In the genomic region with DNA sequence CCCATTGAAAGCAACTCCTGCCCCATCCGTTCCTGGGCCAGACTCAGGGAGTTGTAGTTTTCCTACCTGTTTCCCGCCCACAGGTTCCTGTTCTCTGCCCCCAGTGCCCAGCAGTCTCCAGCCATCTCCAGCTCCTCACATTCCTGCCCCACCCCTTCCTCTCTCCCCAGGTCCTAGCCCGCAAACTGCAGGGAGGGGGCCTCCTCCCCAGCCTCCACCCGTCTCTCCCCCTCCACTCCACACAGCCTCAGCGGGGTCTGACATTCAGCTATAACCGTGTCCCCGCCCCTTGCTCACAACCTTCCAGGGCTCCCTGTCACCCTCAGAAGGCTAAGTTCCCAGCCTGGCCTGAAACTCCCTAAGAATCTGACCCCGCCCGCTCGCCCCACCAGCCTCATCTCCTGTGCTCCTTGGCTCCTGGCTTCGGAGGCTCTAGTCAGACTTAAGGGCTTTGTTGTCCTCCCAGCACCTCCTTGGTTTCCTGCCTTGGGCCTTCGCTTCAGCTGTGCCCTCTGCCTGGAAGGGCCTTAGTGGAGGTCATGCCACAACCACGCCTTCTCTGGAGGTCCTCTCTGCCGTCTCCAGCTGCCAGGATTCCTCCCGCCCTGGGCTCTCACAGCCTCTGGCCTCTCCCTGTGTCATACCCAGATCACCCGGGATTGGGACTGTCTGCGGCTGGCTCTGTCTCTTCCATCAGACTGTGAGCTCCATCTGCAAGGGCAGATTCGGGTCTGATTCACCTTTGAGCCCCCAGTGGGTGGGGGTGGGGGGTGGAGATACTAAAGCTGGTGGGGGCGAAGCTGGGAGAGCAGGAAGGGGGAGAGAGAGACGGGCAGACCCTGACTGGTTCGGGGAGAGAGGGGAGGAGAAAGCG, we compare ENCODE assay signal across 8 cellular contexts. TPM values are rescaled to one million over a fixed set of nuclear protein-coding genes. Genes with fewer than 3 reads are reported as not detected.
A peak's percentile ranks its signal among the peaks of the same experiment; 100 is the strongest.
DNase-seq lines count a peak whose midpoint lies in the region; ATAC-seq and TF ChIP-seq lines count a peak whose summit lies in the region.

No MANE protein-coding gene starts in this region.

- DNase-seq in AG04450 (ENCODE audit: low read depth, low spot score) (no peak), HFFc6 (peak; percentile 60), foreskin keratinocyte (peak in 1 of 2 donors; percentile 53), nephron progenitor cell (peak; percentile 67), DMS 273 (lab: John Stamatoyannopoulos, UW; ENCODE audit: unreplicated experiment) (no peak), NCI-H2029 (lab: John Stamatoyannopoulos, UW) (no peak)
- no peak for DNase-seq in activated CD4-positive, alpha-beta memory T cell treated with anti-CD3 and anti-CD28 coated beads, Interleukin-2, amount 10 ng/mL, durations not matched to agents 7 days and 5 days

- peak overlapping the region; percentile 96 for H3K4me3 ChIP-seq in AG04450 (ENCODE audit: low read depth, low read length)

- H3K27ac ChIP-seq in AG04450 (ENCODE audit: low read depth, low read length) (peak overlapping the region; percentile 77), foreskin keratinocyte (peak overlapping the region; percentile 66)

- H3K4me3 Mint-ChIP-seq in HFFc6 (peak overlapping the region; percentile 94), nephron progenitor cell (peak overlapping the region; percentile 99)
- H3K4me3 Mint-ChIP-seq in activated CD4-positive, alpha-beta memory T cell treated with anti-CD3 and anti-CD28 coated beads, Interleukin-2, amount 10 ng/mL, durations not matched to agents 7 days and 5 days: peak overlapping the region; percentile 78

- CTCF ChIA-PET in AG04450 (lab: Charles Lee): interaction anchor here (0.6 to 2.3 kb wide), 5 partner anchors 10 to 89 kb away, joined by 3 to 20 read pairs (median 9); no protein-coding TSS in a partner anchor
- CTCF ChIA-PET in activated CD4-positive, alpha-beta memory T cell treated with anti-CD3 and anti-CD28 coated beads, Interleukin-2, amount 10 ng/mL, durations not matched to agents 7 days and 5 days (lab: Charles Lee): no interaction called here

- H3K36me3 Mint-ChIP-seq in HFFc6 (ENCODE audit: low read depth): peaks cover 3% of the 10 kb centered on the region
- H3K36me3 Mint-ChIP-seq in activated CD4-positive, alpha-beta memory T cell treated with anti-CD3 and anti-CD28 coated beads, Interleukin-2, amount 10 ng/mL, durations not matched to agents 7 days and 5 days (ENCODE audit: low read depth): peaks cover 2% of the 10 kb centered on the region
- H3K36me3 Mint-ChIP-seq in nephron progenitor cell (ENCODE audit: low read depth): peaks cover 2% of the 10 kb centered on the region

- peak; percentile 55 for ATAC-seq in foreskin keratinocyte
- ATAC-seq in HG02588 (IDR thresholded peaks at IDR 0.05; ENCODE audit: unreplicated experiment): no peak

- H3K27me3 Mint-ChIP-seq in HFFc6 (ENCODE audit: insufficient read depth) (peaks cover 5% of the 10 kb centered on the region), nephron progenitor cell (ENCODE audit: low read depth, poor library complexity) (peaks cover 6% of the 10 kb centered on the region)
- peaks cover 16% of the 10 kb centered on the region for H3K27me3 Mint-ChIP-seq in activated CD4-positive, alpha-beta memory T cell treated with anti-CD3 and anti-CD28 coated beads, Interleukin-2, amount 10 ng/mL, durations not matched to agents 7 days and 5 days

- TF ChIP-seq CTCF in AG04450 (IDR thresholded peaks at IDR 0.05; ENCODE audit: low read depth, low read length) (no peak), HFFc6 (IDR thresholded peaks at IDR 0.05) (no peak), foreskin keratinocyte (conservative IDR thresholded peaks at IDR 0.05) (no peak), nephron progenitor cell (IDR thresholded peaks at IDR 0.05) (no peak)

- H3K27me3 ChIP-seq in AG04450 (ENCODE audit: control insufficient read depth, insufficient read depth, low read length) (no peaks in the 10 kb centered on the region), foreskin keratinocyte (no peaks in the 10 kb centered on the region)

- H3K27ac Mint-ChIP-seq in HFFc6 (peak overlapping the region; percentile 93), nephron progenitor cell (peak overlapping the region; percentile 98)
- H3K27ac Mint-ChIP-seq in activated CD4-positive, alpha-beta memory T cell treated with anti-CD3 and anti-CD28 coated beads, Interleukin-2, amount 10 ng/mL, durations not matched to agents 7 days and 5 days: no peak overlapping the region

- H3K9me3 Mint-ChIP-seq in HFFc6 (no peaks in the 10 kb centered on the region), nephron progenitor cell (peaks cover 9% of the 10 kb centered on the region)
- peaks cover 10% of the 10 kb centered on the region for H3K9me3 Mint-ChIP-seq in activated CD4-positive, alpha-beta memory T cell treated with anti-CD3 and anti-CD28 coated beads, Interleukin-2, amount 10 ng/mL, durations not matched to agents 7 days and 5 days

- no peaks in the 10 kb centered on the region for H3K9me3 ChIP-seq in AG04450 (ENCODE audit: control insufficient read depth, insufficient read depth, low read length)

- POLR2A ChIA-PET in AG04450 (lab: Yijun Ruan, JAX): interaction anchor here (1.0 to 3.8 kb wide), 5 partner anchors 14 to 117 kb away, joined by 4 to 36 read pairs (median 5); partner anchors contain the start of gene ZNF175
- POLR2A ChIA-PET in activated CD4-positive, alpha-beta memory T cell treated with anti-CD3 and anti-CD28 coated beads, Interleukin-2, amount 10 ng/mL, durations not matched to agents 7 days and 5 days (lab: Charles Lee): interaction anchor here (0.6 kb wide), 1 partner anchor 20 kb away, joined by 3 read pairs; no protein-coding TSS in a partner anchor

- peaks cover 50% of the 10 kb centered on the region for H3K4me1 Mint-ChIP-seq in HFFc6 (ENCODE audit: low read depth)
- peaks cover 16% of the 10 kb centered on the region for H3K4me1 Mint-ChIP-seq in activated CD4-positive, alpha-beta memory T cell treated with anti-CD3 and anti-CD28 coated beads, Interleukin-2, amount 10 ng/mL, durations not matched to agents 7 days and 5 days
- H3K4me1 Mint-ChIP-seq in nephron progenitor cell: peaks cover 51% of the 10 kb centered on the region

- H3K4me1 ChIP-seq in foreskin keratinocyte: no peaks in the 10 kb centered on the region

RNA-seq across cellular contexts. Expression of gene SPACA6, which starts 5.1 kb away (rescaled TPM):
- 3.5 and 5.6 TPM in 2 replicates for polyA plus RNA-seq in AG04450 (2011; rRNA removed)
- polyA minus RNA-seq in AG04450 (2011; rRNA and poly(A)+ RNA removed): 2.9 and 5.8 TPM in 2 replicates
- 10 to 100 TPM; 12.2 to 14.9 (median 13.3) TPM for total RNA-seq in HFFc6 (2021; fragmentation: NEBNext Ultra II Directional; extraction: Animal tissue kit (Norgen Biotek cat#: 25700))
- total RNA-seq in activated CD4-positive, alpha-beta memory T cell treated with anti-CD3 and anti-CD28 coated beads, Interleukin-2, amount 10 ng/mL, durations not matched to agents 7 days and 5 days: 1 to 10 TPM; 5.2 to 6.6 TPM
- 4.1 and 5.2 TPM in 2 replicates for total RNA-seq in foreskin keratinocyte
- polyA plus RNA-seq in foreskin keratinocyte: 4.6 and 6.5 TPM in 2 replicates

RNA-seq across cellular contexts. Expression of gene HAS1, which starts 35.8 kb away (rescaled TPM):
- polyA plus RNA-seq in AG04450 (2011; rRNA removed): not detected in 2 replicates
- polyA minus RNA-seq in AG04450 (2011; rRNA and poly(A)+ RNA removed): not detected in 2 replicates
- total RNA-seq in HFFc6 (2021; fragmentation: NEBNext Ultra II Directional; extraction: Animal tissue kit (Norgen Biotek cat#: 25700)): not detected
- total RNA-seq in activated CD4-positive, alpha-beta memory T cell treated with anti-CD3 and anti-CD28 coated beads, Interleukin-2, amount 10 ng/mL, durations not matched to agents 7 days and 5 days: not detected
- not detected in 2 replicates for total RNA-seq in foreskin keratinocyte
- not detected in 2 replicates for polyA plus RNA-seq in foreskin keratinocyte

RNA-seq across cellular contexts. Expression of gene SIGLEC14, which starts 41.4 kb away (rescaled TPM):
- not detected in 2 replicates for polyA plus RNA-seq in AG04450 (2011; rRNA removed)
- polyA minus RNA-seq in AG04450 (2011; rRNA and poly(A)+ RNA removed): not detected in 2 replicates
- not detected for total RNA-seq in HFFc6 (2021; fragmentation: NEBNext Ultra II Directional; extraction: Animal tissue kit (Norgen Biotek cat#: 25700))
- total RNA-seq in activated CD4-positive, alpha-beta memory T cell treated with anti-CD3 and anti-CD28 coated beads, Interleukin-2, amount 10 ng/mL, durations not matched to agents 7 days and 5 days: not detected
- total RNA-seq in foreskin keratinocyte: not detected in 2 replicates
- polyA plus RNA-seq in foreskin keratinocyte: not detected in 2 replicates

RNA-seq across cellular contexts. Expression of gene SIGLEC5, which starts 57.8 kb away (rescaled TPM):
- not detected in 2 replicates for polyA plus RNA-seq in AG04450 (2011; rRNA removed)
- polyA minus RNA-seq in AG04450 (2011; rRNA and poly(A)+ RNA removed): not detected in 2 replicates
- not detected for total RNA-seq in HFFc6 (2021; fragmentation: NEBNext Ultra II Directional; extraction: Animal tissue kit (Norgen Biotek cat#: 25700))
- total RNA-seq in activated CD4-positive, alpha-beta memory T cell treated with anti-CD3 and anti-CD28 coated beads, Interleukin-2, amount 10 ng/mL, durations not matched to agents 7 days and 5 days: not detected
- not detected in 2 replicates for total RNA-seq in foreskin keratinocyte
- not detected in 2 replicates for polyA plus RNA-seq in foreskin keratinocyte

Comparison
In these comparisons a context has a peak if more than half of its experiments do, and no peak if none do; other contexts are left out.
1. DNase-seq: peak in HFFc6 (single experiment) and nephron progenitor cell (single experiment); none in AG04450 (single experiment), activated CD4-positive, alpha-beta memory T cell treated with anti-CD3 and anti-CD28 coated beads, Interleukin-2, amount 10 ng/mL, durations not matched to agents 7 days and 5 days (single experiment), DMS 273 (single experiment) and NCI-H2029 (single experiment).
2. Peak in every context shown above with its lines, with median percentiles within 50 percentile points of each other: H3K4me3 Mint-ChIP-seq.